Comparison of ENCODE assay signal across 16 cellular contexts in genomic region chr9:120066315-120066714, GRCh38.
"Had no signal": no experiment of that assay in that cellular context is flagged by ENCODE, and none has a peak within 500 bp of the region (broad histone marks: within the 10 kb centered on the region; RNA-seq: fewer than 3 reads in every experiment).

No MANE protein-coding gene starts in this region.

- H3K4me1 Mint-ChIP-seq: activated CD8-positive, alpha-beta memory T cell treated with anti-CD3 and anti-CD28 coated beads, Interleukin-2, amount 10 ng/mL, durations not matched to agents 7 days and 5 days; activated naive CD4-positive, alpha-beta T cell treated with anti-CD3 and anti-CD28 coated beads, Interleukin-2, amount 50 U/mL, for 24 hours; brain; central memory CD8-positive, alpha-beta T cell; naive thymus-derived CD8-positive, alpha-beta T cell had no signal

- H3K4me3 ChIP-seq: lung had no signal

- H3K9me3 Mint-ChIP-seq: activated naive CD4-positive, alpha-beta T cell treated with anti-CD3 and anti-CD28 coated beads, Interleukin-2, amount 50 U/mL, for 24 hours; activated T-cell treated with anti-CD3 and anti-CD28 coated beads, Interleukin-2, amount 50 U/mL, for 24 hours; stimulated activated naive CD8-positive, alpha-beta T cell treated with anti-CD3 and anti-CD28 coated beads, Interleukin-15, Interleukin-2, amounts not matched to agents 100 ng/mL and 50 ng/mL, for 24 hours had no signal

- ATAC-seq: activated CD8-positive, alpha-beta memory T cell treated with anti-CD3 and anti-CD28 coated beads, Interleukin-2, amount 10 ng/mL, durations not matched to agents 7 days and 5 days; left colon; naive thymus-derived CD8-positive, alpha-beta T cell had no signal

- H3K27me3 Mint-ChIP-seq: activated CD8-positive, alpha-beta memory T cell treated with anti-CD3 and anti-CD28 coated beads, Interleukin-2, amount 10 ng/mL, durations not matched to agents 7 days and 5 days; activated naive CD4-positive, alpha-beta T cell treated with anti-CD3 and anti-CD28 coated beads, Interleukin-2, amount 50 U/mL, for 24 hours; activated T-cell treated with anti-CD3 and anti-CD28 coated beads, Interleukin-2, amount 50 U/mL, for 24 hours; central memory CD8-positive, alpha-beta T cell; stimulated activated naive CD8-positive, alpha-beta T cell treated with anti-CD3 and anti-CD28 coated beads, Interleukin-15, Interleukin-2, amounts not matched to agents 100 ng/mL and 50 ng/mL, for 24 hours had no signal

- DNase-seq: activated CD8-positive, alpha-beta memory T cell treated with anti-CD3 and anti-CD28 coated beads, Interleukin-2, amount 10 ng/mL, durations not matched to agents 7 days and 5 days; activated effector memory CD4-positive, alpha-beta T cell treated with Interleukin-2 at 50 U/mL for 16 hours; activated T-cell treated with anti-CD3 and anti-CD28 coated beads, Interleukin-2, amount 50 U/mL, for 24 hours; amniotic stem cell; cortex of kidney; effector CD8-positive, alpha-beta T cell; glutamatergic neuron; left colon; naive thymus-derived CD8-positive, alpha-beta T cell; stimulated activated CD4-positive, alpha-beta T cell treated with anti-CD3 and anti-CD28 coated beads, Interleukin-2, amount 100 ng/mL, for 48 hours had no signal

- H3K4me3 Mint-ChIP-seq: activated CD8-positive, alpha-beta memory T cell treated with anti-CD3 and anti-CD28 coated beads, Interleukin-2, amount 10 ng/mL, durations not matched to agents 7 days and 5 days; activated naive CD4-positive, alpha-beta T cell treated with anti-CD3 and anti-CD28 coated beads, Interleukin-2, amount 50 U/mL, for 24 hours; activated T-cell treated with anti-CD3 and anti-CD28 coated beads, Interleukin-2, amount 50 U/mL, for 24 hours; brain; central memory CD8-positive, alpha-beta T cell; naive thymus-derived CD8-positive, alpha-beta T cell; stimulated activated naive CD8-positive, alpha-beta T cell treated with anti-CD3 and anti-CD28 coated beads, Interleukin-15, Interleukin-2, amounts not matched to agents 100 ng/mL and 50 ng/mL, for 24 hours; T-helper 2 cell treated with Interferon-gamma antibody and Interleukin-4, amounts not matched to agents 5 μg/mL and 100 μg/mL, for 36 hours had no signal

- H3K36me3 Mint-ChIP-seq: activated CD8-positive, alpha-beta memory T cell treated with anti-CD3 and anti-CD28 coated beads, Interleukin-2, amount 10 ng/mL, durations not matched to agents 7 days and 5 days; activated naive CD4-positive, alpha-beta T cell treated with anti-CD3 and anti-CD28 coated beads, Interleukin-2, amount 50 U/mL, for 24 hours; brain; naive thymus-derived CD8-positive, alpha-beta T cell had no signal

- H3K27ac Mint-ChIP-seq: activated CD8-positive, alpha-beta memory T cell treated with anti-CD3 and anti-CD28 coated beads, Interleukin-2, amount 10 ng/mL, durations not matched to agents 7 days and 5 days; activated naive CD4-positive, alpha-beta T cell treated with anti-CD3 and anti-CD28 coated beads, Interleukin-2, amount 50 U/mL, for 24 hours; activated T-cell treated with anti-CD3 and anti-CD28 coated beads, Interleukin-2, amount 50 U/mL, for 24 hours; naive thymus-derived CD8-positive, alpha-beta T cell; stimulated activated naive CD8-positive, alpha-beta T cell treated with anti-CD3 and anti-CD28 coated beads, Interleukin-15, Interleukin-2, amounts not matched to agents 100 ng/mL and 50 ng/mL, for 24 hours; T-helper 2 cell treated with Interferon-gamma antibody and Interleukin-4, amounts not matched to agents 5 μg/mL and 100 μg/mL, for 36 hours had no signal
